In genomic region chr22:36330127-36330526, GRCh38 we compare ENCODE assay signal across 10 cellular contexts. TPM values are rescaled to one million over a fixed set of nuclear protein-coding genes. Genes with fewer than 3 reads are reported as not detected.
DNase-seq lines count a peak whose midpoint lies in the region; ATAC-seq, FAIRE-seq and TF ChIP-seq lines count a peak whose summit lies in the region.
"Had no signal": no experiment of that assay in that cellular context is flagged by ENCODE, and none has a peak within 500 bp of the region (broad histone marks: within the 10 kb centered on the region; RNA-seq: fewer than 3 reads in every experiment).

No MANE protein-coding gene starts in this region.

- H3K4me1 Mint-ChIP-seq in activated naive CD8-positive, alpha-beta T cell (ENCODE audit: low read depth): peaks cover 88% of the 10 kb centered on the region
- H3K4me1 Mint-ChIP-seq in stimulated activated naive CD8-positive, alpha-beta T cell treated with anti-CD3 and anti-CD28 coated beads, Interleukin-15, amount 100 ng/mL, for 72 hours: peaks cover 93% of the 10 kb centered on the region

- H3K27ac ChIP-seq in HUES48 (ENCODE audit: low read depth, low read length) (peak overlapping the region; percentile 96), kidney (ENCODE audit: low read depth in 2 of 2, low read length in 2 of 2) (peak overlapping the region; percentile 95 to 97)

- DNase-seq in kidney: no peak
- DNase-seq in stimulated activated naive CD8-positive, alpha-beta T cell treated with anti-CD3 and anti-CD28 coated beads, Interleukin-15, amount 100 ng/mL, for 72 hours: no peak
- no peak for DNase-seq in cerebellar nuclear complex (lab: John Stamatoyannopoulos, UW)
- no peak for DNase-seq in retina
- no peak for DNase-seq in DMS53 (lab: John Stamatoyannopoulos, UW)
- DNase-seq: stimulated activated CD4-positive, alpha-beta T cell treated with anti-CD3 and anti-CD28 coated beads, Interleukin-4, amount 100 ng/mL, for 1 hour had no signal

- peak overlapping the region; percentile 99 for H3K27ac Mint-ChIP-seq in activated naive CD8-positive, alpha-beta T cell
- H3K27ac Mint-ChIP-seq in stimulated activated naive CD8-positive, alpha-beta T cell treated with anti-CD3 and anti-CD28 coated beads, Interleukin-15, amount 100 ng/mL, for 72 hours: peak overlapping the region; percentile 99

- no peaks in the 10 kb centered on the region for H3K27me3 ChIP-seq in HUES48 (ENCODE audit: control insufficient read depth, insufficient read depth, low read length)

- ATAC-seq in stimulated activated naive CD8-positive, alpha-beta T cell treated with anti-CD3 and anti-CD28 coated beads, Interleukin-15, amount 100 ng/mL, for 72 hours: no peak
- ATAC-seq in GM18498 (IDR thresholded peaks at IDR 0.05; ENCODE audit: unreplicated experiment): no peak

- H3K36me3 ChIP-seq in HUES48 (ENCODE audit: control insufficient read depth, insufficient read depth, low read length) (peaks cover 70% of the 10 kb centered on the region), kidney (ENCODE audit: control insufficient read depth in 1 of 2, insufficient read depth in 2 of 2, low read length in 2 of 2) (peaks cover 18 to 47% of the 10 kb centered on the region in 2 donors)

- H3K4me3 Mint-ChIP-seq in activated naive CD8-positive, alpha-beta T cell: peak overlapping the region; percentile 90
- peak overlapping the region; percentile 89 to 97 for H3K4me3 Mint-ChIP-seq in stimulated activated naive CD8-positive, alpha-beta T cell treated with anti-CD3 and anti-CD28 coated beads, Interleukin-15, amount 100 ng/mL, for 72 hours

- no peaks in the 10 kb centered on the region for H3K27me3 Mint-ChIP-seq in activated naive CD8-positive, alpha-beta T cell
- no peaks in the 10 kb centered on the region for H3K27me3 Mint-ChIP-seq in stimulated activated naive CD8-positive, alpha-beta T cell treated with anti-CD3 and anti-CD28 coated beads, Interleukin-15, amount 100 ng/mL, for 72 hours

- peaks cover 34% of the 10 kb centered on the region for H3K36me3 Mint-ChIP-seq in activated naive CD8-positive, alpha-beta T cell

- no peak for TF ChIP-seq CTCF in kidney (IDR thresholded peaks at IDR 0.05; ENCODE audit: borderline replicate concordance, extremely low read depth, insufficient read depth)

- FAIRE-seq in kidney (lab: Jason Lieb, UNC): no peak
- FAIRE-seq: colon had no signal

- H3K4me3 ChIP-seq in HUES48 (ENCODE audit: low read depth, low read length) (0 out of 2 replicates have a peak overlapping the region, but pooled peaks have one; percentile 2), kidney (ENCODE audit: low read length in 2 of 2) (no peak overlapping the region)

- no peaks in the 10 kb centered on the region for H3K9me3 Mint-ChIP-seq in activated naive CD8-positive, alpha-beta T cell (ENCODE audit: low read depth)
- no peaks in the 10 kb centered on the region for H3K9me3 Mint-ChIP-seq in stimulated activated naive CD8-positive, alpha-beta T cell treated with anti-CD3 and anti-CD28 coated beads, Interleukin-15, amount 100 ng/mL, for 72 hours

- H3K9me3 ChIP-seq in HUES48 (ENCODE audit: control insufficient read depth, insufficient read depth, low read length) (no peaks in the 10 kb centered on the region), kidney (ENCODE audit: control insufficient read depth in 1 of 2, low read length in 2 of 2) (no peaks in the 10 kb centered on the region)

- intact Hi-C loops in kidney (cut with DNase I): no loop called here

- H3K4me1 ChIP-seq in HUES48 (ENCODE audit: control insufficient read depth, insufficient read depth, low read length): peaks cover 57% of the 10 kb centered on the region
- H3K4me1 ChIP-seq in kidney (ENCODE audit: control insufficient read depth in 1 of 2, insufficient read depth in 1 of 2, low read depth in 1 of 2, low read length in 2 of 2): peaks cover 93 to 96% of the 10 kb centered on the region in 2 donors

- H3K9ac ChIP-seq in HUES48 (ENCODE audit: low read depth, low read length) (peak overlapping the region; percentile 83), kidney (ENCODE audit: low read length in 2 of 2) (peak overlapping the region in 1 of 2 donors; percentile 85)

RNA-seq across cellular contexts. Expression of gene MYH9, which starts 57.6 kb away (rescaled TPM):
- 655 TPM for total RNA-seq in kidney
- 85.2 TPM for polyA plus RNA-seq in kidney (ENCODE audit: insufficient read depth, low read depth, low replicate concordance)
